In genomic region chr20:35446356-35447078, GRCh38 we compare ENCODE assay signal across 1 cellular context.
A peak's percentile ranks its signal among the peaks of the same experiment; 100 is the strongest.
TF ChIP-seq lines count a peak whose summit lies in the region.

No MANE protein-coding gene starts in this region.

TF ChIP-seq in K562, 482 proteins besides CTCF, POLR2A, EP300 and RAD21 (continued from another document):
- TF ChIP-seq ZNF146 (CRISPR knock-in tag; IDR thresholded peaks at IDR 0.05; ENCODE audit: unreplicated experiment) (no peak), MLLT1 (IDR thresholded peaks at IDR 0.05) (0 out of 4 replicates have a peak, but pooled peaks of 1 of the 2 experiments have one; percentile 19), OTX1 (CRISPR knock-in tag; IDR thresholded peaks at IDR 0.05) (no peak), SIX5 (IDR thresholded peaks at IDR 0.05; ENCODE audit: borderline replicate concordance in 1 of 2, insufficient read depth in 1 of 2, low read depth in 1 of 2, low read length in 2 of 2) (no peak), ZNF324 (CRISPR knock-in tag; IDR thresholded peaks at IDR 0.05) (no peak)
